Comparison of ENCODE assay signal across 15 cellular contexts in genomic region chr3:30622047-30622545, GRCh38. TPM values are rescaled to one million over a fixed set of nuclear protein-coding genes. Genes with fewer than 3 reads are reported as not detected.
A peak's percentile ranks its signal among the peaks of the same experiment; 100 is the strongest.
DNase-seq lines count a peak whose midpoint lies in the region; ATAC-seq and TF ChIP-seq lines count a peak whose summit lies in the region.
"Had no signal": no experiment of that assay in that cellular context is flagged by ENCODE, and none has a peak within 500 bp of the region (broad histone marks: within the 10 kb centered on the region; RNA-seq: fewer than 3 reads in every experiment).

No MANE protein-coding gene starts in this region.

- no peak overlapping the region for H3K4me2 ChIP-seq in mesenchymal stem cell (ENCODE audit: low read length, poor library complexity, severe bottlenecking)

- no peak overlapping the region for H2AK5ac ChIP-seq in mesenchymal stem cell (ENCODE audit: low read length, severe bottlenecking)

- H3K36me3 ChIP-seq in mesenchymal stem cell (ENCODE audit: control insufficient read depth in 1 of 2, insufficient read depth in 2 of 2, low read depth in 1 of 2, low read length in 2 of 2) (peaks cover 10 to 69% of the 10 kb centered on the region in 2 experiments), vagina (no peaks in the 10 kb centered on the region), A673 (ENCODE audit: insufficient read depth, low read length, poor library complexity, severe bottlenecking) (no peaks in the 10 kb centered on the region)

- H3K14ac ChIP-seq in mesenchymal stem cell (ENCODE audit: low read length in 2 of 2), result no peak overlapping the region

- H3K27ac Mint-ChIP-seq in stimulated activated naive CD8-positive, alpha-beta T cell treated with anti-CD3 and anti-CD28 coated beads, Interleukin-15, Interleukin-2, amounts not matched to agents 100 ng/mL and 50 ng/mL, for 24 hours, result peak overlapping the region; percentile 98
- H3K27ac Mint-ChIP-seq in activated B cell treated with CpG ODN at 0.5 μM for 24 hours, result peak overlapping the region; percentile 91
- H3K27ac Mint-ChIP-seq: brain had no signal

- H4K8ac ChIP-seq in mesenchymal stem cell (ENCODE audit: low read length), result no peak overlapping the region

- CTCF ChIA-PET in activated B cell treated with CpG ODN at 0.5 μM for 24 hours (lab: Charles Lee), result interaction anchor here (1.3 to 1.7 kb wide), 3 partner anchors 12 to 16 kb away, joined by 4 to 9 read pairs (median 5); partner anchors contain the start of gene TGFBR2
- CTCF ChIA-PET in A673 (lab: Charles Lee), result no interaction called here

- no peak for DNase-seq in stimulated activated naive CD8-positive, alpha-beta T cell treated with anti-CD3 and anti-CD28 coated beads, Interleukin-15, Interleukin-2, amounts not matched to agents 100 U/mL and 50 U/mL, for 24 hours
- DNase-seq in activated B cell treated with CpG ODN at 0.5 μM for 24 hours (no peak), mesenchymal stem cell (no peak), vagina (ENCODE audit: extremely low spot score in 2 of 2) (no peak), NCI-H82 treated with DMSO at 0.1 percent for 48 hours (lab: John Stamatoyannopoulos, UW; ENCODE audit: unreplicated experiment) (no peak), A673 (ENCODE audit: low spot score) (no peak)
- DNase-seq: effector CD4-positive, alpha-beta T cell; foreskin keratinocyte; islet precursor cell; NCI-H1417 treated with DMSO at 0.1 percent for 48 hours; NCI-H524 treated with DMSO at 0.1 percent for 48 hours had no signal

- no peak for TF ChIP-seq CTCF in activated B cell treated with CpG ODN at 0.5 μM for 24 hours (IDR thresholded peaks at IDR 0.05)
- no peak for TF ChIP-seq CTCF in vagina (IDR thresholded peaks at IDR 0.05)
- TF ChIP-seq CTCF in A673 (conservative IDR thresholded peaks at IDR 0.05; ENCODE audit: low read depth, low read length), result no peak

- H2AFZ ChIP-seq in mesenchymal stem cell (ENCODE audit: low read depth, low read length), result no peak overlapping the region

- H3K23ac ChIP-seq in mesenchymal stem cell (ENCODE audit: low read length in 2 of 2), result no peak overlapping the region

- H3K4me3 ChIP-seq in mesenchymal stem cell (ENCODE audit: insufficient read depth in 1 of 2, low read depth in 1 of 2, low read length in 2 of 2) (no peak overlapping the region), vagina (no peak overlapping the region), A673 (ENCODE audit: low read depth, low read length, poor library complexity, severe bottlenecking) (no peak overlapping the region)
- H3K4me3 ChIP-seq: K562 had no signal

- no peaks in the 10 kb centered on the region for H3K27me3 Mint-ChIP-seq in stimulated activated naive CD8-positive, alpha-beta T cell treated with anti-CD3 and anti-CD28 coated beads, Interleukin-15, Interleukin-2, amounts not matched to agents 100 ng/mL and 50 ng/mL, for 24 hours
- H3K27me3 Mint-ChIP-seq in activated B cell treated with CpG ODN at 0.5 μM for 24 hours, result no peaks in the 10 kb centered on the region
- H3K27me3 Mint-ChIP-seq: brain had no signal

- H2BK5ac ChIP-seq in mesenchymal stem cell (ENCODE audit: low read depth, low read length, poor library complexity, severe bottlenecking), result no peak overlapping the region

- H3K27ac ChIP-seq in mesenchymal stem cell (ENCODE audit: low read length, poor library complexity, severe bottlenecking) (no peak overlapping the region), vagina (peak overlapping the region; percentile 23), A673 (ENCODE audit: low read depth, low read length, poor library complexity, severe bottlenecking) (no peak overlapping the region)
- H3K27ac ChIP-seq: foreskin keratinocyte had no signal

- intact Hi-C loops in activated B cell treated with CpG ODN at 0.5 μM for 24 hours (cut with micrococcal nuclease) (loop anchor here (1.0 to 10.0 kb wide), 3 partner anchors 36 to 507 kb away; no protein-coding TSS in a partner anchor), vagina (cut with DNase I) (no loop called here), A673 (cut with micrococcal nuclease; ENCODE audit: unreplicated experiment) (no loop called here)

- H3K9me3 Mint-ChIP-seq in stimulated activated naive CD8-positive, alpha-beta T cell treated with anti-CD3 and anti-CD28 coated beads, Interleukin-15, Interleukin-2, amounts not matched to agents 100 ng/mL and 50 ng/mL, for 24 hours, result no peaks in the 10 kb centered on the region
- no peaks in the 10 kb centered on the region for H3K9me3 Mint-ChIP-seq in activated B cell treated with CpG ODN at 0.5 μM for 24 hours
- H3K9me3 Mint-ChIP-seq: brain had no signal

- no peak overlapping the region for H2BK120ac ChIP-seq in mesenchymal stem cell (ENCODE audit: low read depth, low read length)

- no peak overlapping the region for H2BK15ac ChIP-seq in mesenchymal stem cell (ENCODE audit: low read depth, poor library complexity, severe bottlenecking)

- H3K9ac ChIP-seq in mesenchymal stem cell (ENCODE audit: low read length), result peak overlapping the region; percentile 6

- H3K4ac ChIP-seq in mesenchymal stem cell (ENCODE audit: low read depth in 1 of 2, low read length in 2 of 2), result no peak overlapping the region

- TF ChIP-seq POLR2A in vagina (IDR thresholded peaks at IDR 0.05), result no peak

- H3K4me3 Mint-ChIP-seq in stimulated activated naive CD8-positive, alpha-beta T cell treated with anti-CD3 and anti-CD28 coated beads, Interleukin-15, Interleukin-2, amounts not matched to agents 100 ng/mL and 50 ng/mL, for 24 hours, result peak overlapping the region; percentile 77
- H3K4me3 Mint-ChIP-seq in activated B cell treated with CpG ODN at 0.5 μM for 24 hours, result peak overlapping the region; percentile 70
- H3K4me3 Mint-ChIP-seq: brain had no signal

- H3K79me1 ChIP-seq in mesenchymal stem cell (replicated peaks; ENCODE audit: low read length, poor library complexity, severe bottlenecking), result peaks cover 5% of the 10 kb centered on the region

- H2BK12ac ChIP-seq in mesenchymal stem cell (ENCODE audit: low read length in 2 of 2), result no peak overlapping the region

- H4K91ac ChIP-seq in mesenchymal stem cell (ENCODE audit: low read length), result no peak overlapping the region

- H3K27me3 ChIP-seq in mesenchymal stem cell (ENCODE audit: control insufficient read depth in 1 of 2, insufficient read depth in 1 of 2, low read length in 2 of 2) (no peaks in the 10 kb centered on the region), vagina (no peaks in the 10 kb centered on the region), A673 (replicated peaks; ENCODE audit: insufficient read depth, low read depth, low read length, poor library complexity) (no peaks in the 10 kb centered on the region)
- H3K27me3 ChIP-seq: foreskin keratinocyte had no signal

- POLR2A ChIA-PET in activated B cell treated with CpG ODN at 0.5 μM for 24 hours (lab: Charles Lee) (interaction anchor here (0.6 to 2.4 kb wide), 12 partner anchors 9 to 396 kb away, joined by 3 to 35 read pairs (median 9); partner anchors contain the start of gene TGFBR2), A673 (lab: Charles Lee; ENCODE audit: low non-redundant PET) (no interaction called here)

- peaks cover 8% of the 10 kb centered on the region for H3K4me1 ChIP-seq in mesenchymal stem cell (ENCODE audit: control insufficient read depth, insufficient read depth, low read depth, low read length)
- peaks cover 88% of the 10 kb centered on the region for H3K4me1 ChIP-seq in vagina
- peaks cover 48% of the 10 kb centered on the region for H3K4me1 ChIP-seq in A673 (ENCODE audit: insufficient read depth, low read length, poor library complexity, severe bottlenecking)

- no peak overlapping the region for H3K18ac ChIP-seq in mesenchymal stem cell (ENCODE audit: low read depth in 1 of 2, low read length in 2 of 2)

- peaks cover 100% of the 10 kb centered on the region for H3K4me1 Mint-ChIP-seq in stimulated activated naive CD8-positive, alpha-beta T cell treated with anti-CD3 and anti-CD28 coated beads, Interleukin-15, Interleukin-2, amounts not matched to agents 100 ng/mL and 50 ng/mL, for 24 hours (ENCODE audit: low read depth)
- peaks cover 95% of the 10 kb centered on the region for H3K4me1 Mint-ChIP-seq in activated B cell treated with CpG ODN at 0.5 μM for 24 hours

- BruUV-seq in A673 (replicated peaks; lab: Mats Ljungman, UMichigan), result no TSS peak

- H3K9me3 ChIP-seq in mesenchymal stem cell (ENCODE audit: control insufficient read depth, low read length), result no peaks in the 10 kb centered on the region
- H3K9me3 ChIP-seq in vagina, result no peaks in the 10 kb centered on the region
- H3K9me3 ChIP-seq in A673 (ENCODE audit: low read depth, low read length, poor library complexity, severe bottlenecking), result no peaks in the 10 kb centered on the region

- peaks cover 82% of the 10 kb centered on the region for H3K36me3 Mint-ChIP-seq in stimulated activated naive CD8-positive, alpha-beta T cell treated with anti-CD3 and anti-CD28 coated beads, Interleukin-15, Interleukin-2, amounts not matched to agents 100 ng/mL and 50 ng/mL, for 24 hours (ENCODE audit: low read depth)
- peaks cover 71% of the 10 kb centered on the region for H3K36me3 Mint-ChIP-seq in activated B cell treated with CpG ODN at 0.5 μM for 24 hours (ENCODE audit: low read depth)

- no peak for ATAC-seq in stimulated activated naive CD8-positive, alpha-beta T cell treated with anti-CD3 and anti-CD28 coated beads, Interleukin-15, Interleukin-2, amounts not matched to agents 100 U/mL and 50 U/mL, for 24 hours
- ATAC-seq in activated B cell treated with CpG ODN at 0.5 μM for 24 hours (ENCODE audit: low read depth) (no peak), GM21423 (IDR thresholded peaks at IDR 0.05; ENCODE audit: unreplicated experiment) (no peak)
- ATAC-seq: foreskin keratinocyte, K562 had no signal

RNA-seq across cellular contexts. Expression of gene TGFBR2, which starts 15.7 kb away (rescaled TPM):
- total RNA-seq in activated B cell treated with CpG ODN at 0.5 μM for 24 hours (99.1 and 104 TPM in 2 replicates), vagina (176 TPM), A673 (2021) (16.1 TPM in 2 replicates)
- polyA plus RNA-seq in mesenchymal stem cell (2013, experiment 1 of 2), result 195 TPM
- polyA plus RNA-seq in mesenchymal stem cell (2013, experiment 2 of 2), result 202 TPM
